Comparison of ENCODE assay signal across 23 cellular contexts in the genomic region with DNA sequence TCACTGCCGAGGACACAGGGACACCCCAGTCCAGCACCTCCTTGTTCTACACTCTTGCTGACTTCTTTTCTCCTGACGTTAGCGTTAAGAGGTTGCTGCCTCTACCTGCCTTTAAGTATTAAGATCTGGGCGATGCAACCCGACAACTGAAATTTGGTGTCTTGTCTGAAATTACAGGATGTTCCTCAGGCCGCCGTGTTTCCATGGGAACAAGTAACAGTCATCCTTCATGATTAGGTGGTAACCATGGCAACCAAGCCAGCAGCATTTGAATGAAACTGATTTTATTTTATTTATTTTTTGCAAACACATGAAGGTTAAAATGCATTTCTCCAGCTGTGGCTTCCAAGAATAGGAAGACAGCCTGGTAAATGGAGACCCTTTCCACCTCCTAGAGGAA. TPM values are rescaled to one million over a fixed set of nuclear protein-coding genes. Genes with fewer than 3 reads are reported as not detected.
DNase-seq lines count a peak whose midpoint lies in the region; ATAC-seq, FAIRE-seq and TF ChIP-seq lines count a peak whose summit lies in the region.
"Had no signal": no experiment of that assay in that cellular context is flagged by ENCODE, and none has a peak within 500 bp of the region (broad histone marks: within the 10 kb centered on the region; RNA-seq: fewer than 3 reads in every experiment).

No MANE protein-coding gene starts in this region.

- H2AK5ac ChIP-seq in mesendoderm (ENCODE audit: low read length) = no peak overlapping the region

- BruUV-seq in HepG2 (replicated peaks; lab: Mats Ljungman, UMichigan) = no TSS peak

- no peak overlapping the region for H4K8ac ChIP-seq in mesendoderm (ENCODE audit: low read depth, low read length)

- H3K4ac ChIP-seq in mesendoderm (ENCODE audit: low read depth, low read length) = no peak overlapping the region

- H3K27me3 ChIP-seq in HepG2 (ENCODE audit: control insufficient read depth in 1 of 2, insufficient read depth in 2 of 2, low read length in 2 of 2) = no peaks in the 10 kb centered on the region
- no peaks in the 10 kb centered on the region for H3K27me3 ChIP-seq in right lobe of liver
- H3K27me3 ChIP-seq in mesendoderm (ENCODE audit: insufficient read depth, low read length, poor library complexity) = no peaks in the 10 kb centered on the region
- H3K27me3 ChIP-seq in tibial artery = no peaks in the 10 kb centered on the region

- H3K36me3 ChIP-seq in HepG2 (replicated peaks in 1 of 2; ENCODE audit: control insufficient read depth in 1 of 2, insufficient read depth in 2 of 2, low read length in 2 of 2) = no peaks in the 10 kb centered on the region
- no peaks in the 10 kb centered on the region for H3K36me3 ChIP-seq in right lobe of liver
- H3K36me3 ChIP-seq in mesendoderm (ENCODE audit: control insufficient read depth, insufficient read depth, low read length) = no peaks in the 10 kb centered on the region
- no peaks in the 10 kb centered on the region for H3K36me3 ChIP-seq in tibial artery

- peaks cover 21% of the 10 kb centered on the region for H3K79me1 ChIP-seq in mesendoderm (ENCODE audit: low read length)

- H3K9me3 ChIP-seq in HepG2 (ENCODE audit: low read length) (no peaks in the 10 kb centered on the region), right lobe of liver (no peaks in the 10 kb centered on the region), tibial artery (no peaks in the 10 kb centered on the region)

- WGBS in HepG2 (ENCODE audit: low lambda C conversion rate) = 94% methylated on average over 7 of the region's 7 CpGs
- WGBS in right lobe of liver (ENCODE audit: insufficient coverage, low coverage, low lambda C conversion rate, missing lambda C conversion rate) = 86% methylated on average over 6 of the region's 7 CpGs
- no CpG with 5 or more reads among the region's 7 CpGs for WGBS in mesendoderm (ENCODE audit: extremely low coverage, insufficient coverage, low lambda C conversion rate)

- FAIRE-seq in HepG2 (lab: Jason Lieb, UNC) = no peak
- FAIRE-seq: keratinocyte, urothelium cell line had no signal

- TF ChIP-seq POLR2A in HepG2 (IDR thresholded peaks at IDR 0.05; ENCODE audit: insufficient read depth in 1 of 2, low read depth in 2 of 2, low read length in 2 of 2) (no peak), right lobe of liver (IDR thresholded peaks at IDR 0.05) (no peak)

- H3K56ac ChIP-seq in mesendoderm (ENCODE audit: low read length) = no peak overlapping the region

- H3K9ac ChIP-seq in HepG2 (ENCODE audit: insufficient read depth, low read depth, low read length) = no peak overlapping the region
- no peak overlapping the region for H3K9ac ChIP-seq in mesendoderm (ENCODE audit: low read length)

- no peak overlapping the region for H2BK5ac ChIP-seq in mesendoderm (ENCODE audit: low read length)

- H3K79me2 ChIP-seq in HepG2 (ENCODE audit: insufficient read depth, low read length) = no peaks in the 10 kb centered on the region
- H3K79me2 ChIP-seq in mesendoderm (ENCODE audit: control insufficient read depth, insufficient read depth, low read length) = peaks cover 9% of the 10 kb centered on the region

- no peak for TF ChIP-seq EP300 in HepG2 (IDR thresholded peaks at IDR 0.05; ENCODE audit: low read depth in 2 of 2, low read length in 2 of 2)
- no peak for TF ChIP-seq EP300 in HepG2 (CRISPR knock-in tag; IDR thresholded peaks at IDR 0.05; ENCODE audit: borderline replicate concordance)

- no peaks in the 10 kb centered on the region for H4K20me1 ChIP-seq in HepG2 (ENCODE audit: insufficient read depth, low read length)

- intact Hi-C loops in HepG2 (cut with micrococcal nuclease; ENCODE audit: unreplicated experiment) (no loop called here), right lobe of liver (cut with DNase I) (no loop called here), tibial artery (cut with DNase I; ENCODE audit: low total_unique reads) (no loop called here)
- intact Hi-C loops in activated naive CD4-positive, alpha-beta T cell treated with anti-CD3 and anti-CD28 coated beads for 36 hours (cut with micrococcal nuclease) = no loop called here

- H3K4me1 Mint-ChIP-seq in activated naive CD4-positive, alpha-beta T cell treated with anti-CD3 and anti-CD28 coated beads for 36 hours (ENCODE audit: low read depth) = no peaks in the 10 kb centered on the region
- H3K4me1 Mint-ChIP-seq: T-cell had no signal

- H3K23ac ChIP-seq in mesendoderm (ENCODE audit: low read length) = no peak overlapping the region

- H3K27me3 Mint-ChIP-seq in activated naive CD4-positive, alpha-beta T cell treated with anti-CD3 and anti-CD28 coated beads for 36 hours (ENCODE audit: low read depth) = peaks cover 9% of the 10 kb centered on the region
- H3K27me3 Mint-ChIP-seq: progenitor cell of endocrine pancreas had no signal

- H3K36me3 Mint-ChIP-seq in activated naive CD4-positive, alpha-beta T cell treated with anti-CD3 and anti-CD28 coated beads for 36 hours (ENCODE audit: low read depth) = no peaks in the 10 kb centered on the region
- H3K36me3 Mint-ChIP-seq: T-cell had no signal

- in situ Hi-C loops in HepG2 (cut with HindIII; ENCODE audit: extremely low pct_ligation_motif_present, low pct_unique_long_range_greater_than_20kb) = no loop called here

- TF ChIP-seq CTCF in HepG2 (CRISPR knock-in tag; IDR thresholded peaks at IDR 0.05) = no peak
- TF ChIP-seq CTCF in right lobe of liver (IDR thresholded peaks at IDR 0.05) = no peak
- no peak for TF ChIP-seq CTCF in cardiac fibroblast (IDR thresholded peaks at IDR 0.05; ENCODE audit: low read depth, low read length)
- no peak for TF ChIP-seq CTCF in tibial artery (IDR thresholded peaks at IDR 0.05)

- H3K4me2 ChIP-seq in HepG2 (ENCODE audit: low read depth, low read length) (no peak overlapping the region), mesendoderm (ENCODE audit: low read length) (no peak overlapping the region)

- no peak overlapping the region for H2AFZ ChIP-seq in HepG2 (ENCODE audit: low read length)

- POLR2A ChIA-PET in HepG2 (lab: Yijun Ruan, JAX) = no interaction called here

- no peak for TF ChIP-seq RAD21 in HepG2 (CRISPR knock-in tag; IDR thresholded peaks at IDR 0.05)

- H3K27ac ChIP-seq in HepG2 (ENCODE audit: extremely low read length, insufficient read depth, low read length) (no peak overlapping the region), right lobe of liver (no peak overlapping the region), mesendoderm (ENCODE audit: low read depth, low read length) (no peak overlapping the region), tibial artery (no peak overlapping the region)
- H3K27ac ChIP-seq: WERI-Rb-1 had no signal

- no peaks in the 10 kb centered on the region for H3K9me3 Mint-ChIP-seq in activated naive CD4-positive, alpha-beta T cell treated with anti-CD3 and anti-CD28 coated beads for 36 hours
- H3K9me3 Mint-ChIP-seq: CD4-positive, alpha-beta T cell; nephron had no signal

- H2BK15ac ChIP-seq in mesendoderm (replicated peaks; ENCODE audit: low read depth) = no peak overlapping the region

- no peak overlapping the region for H4K5ac ChIP-seq in mesendoderm (ENCODE audit: low read length)

- CTCF ChIA-PET in HepG2 (lab: Yijun Ruan, JAX; ENCODE audit: low intra/inter-chr PET ratio, low total read pairs) = no interaction called here
- CTCF ChIA-PET in activated naive CD4-positive, alpha-beta T cell treated with anti-CD3 and anti-CD28 coated beads for 36 hours (lab: Charles Lee) = no interaction called here

- no peak overlapping the region for H3K4me3 ChIP-seq in HepG2 (replicated peaks in 1 of 3; ENCODE audit: insufficient read depth in 1 of 3, low read depth in 2 of 3, low read length in 3 of 3)
- no peak overlapping the region for H3K4me3 ChIP-seq in right lobe of liver
- no peak overlapping the region for H3K4me3 ChIP-seq in cardiac fibroblast (replicated peaks in 1 of 2; ENCODE audit: low read depth in 2 of 2, low read length in 2 of 2)
- H3K4me3 ChIP-seq in mesendoderm (ENCODE audit: low read length) = no peak overlapping the region
- no peak overlapping the region for H3K4me3 ChIP-seq in tibial artery

- H3K4me1 ChIP-seq in HepG2 (ENCODE audit: insufficient read depth, low read length) = peaks cover 19% of the 10 kb centered on the region
- H3K4me1 ChIP-seq in right lobe of liver = peaks cover 0 to 12% (median 0%) of the 10 kb centered on the region in 4 donors
- H3K4me1 ChIP-seq in mesendoderm (ENCODE audit: control insufficient read depth, low read depth, low read length) = peaks cover 16% of the 10 kb centered on the region
- peaks cover 0 to 29% (median 0%) of the 10 kb centered on the region in 4 donors for H3K4me1 ChIP-seq in tibial artery

- DNase-seq in HepG2 (ENCODE audit: low spot score) = no peak
- DNase-seq in right lobe of liver = no peak
- DNase-seq in cardiac fibroblast (ENCODE audit: low read depth in 2 of 2) = peak; percentile 43 to 47
- peak; percentile 82 for DNase-seq in mesendoderm
- no peak for DNase-seq in activated CD8-positive, alpha-beta memory T cell treated with anti-CD3 and anti-CD28 coated beads for 24 hours
- DNase-seq in NCI-H446 treated with DMSO at 0.1 percent for 48 hours (lab: John Stamatoyannopoulos, UW) = no peak
- no peak for DNase-seq in activated naive CD4-positive, alpha-beta T cell treated with anti-CD3 and anti-CD28 coated beads for 36 hours
- no peak for DNase-seq in tibial artery
- DNase-seq: activated CD4-positive, alpha-beta T cell treated with anti-CD3 and anti-CD28 coated beads, Interleukin-2, amount 50 U/mL, for 4 hours; CD4-positive, alpha-beta T cell; Kasumi-1; NCI-H1092 treated with DMSO at 0.1 percent for 48 hours; NCI-H2081 treated with DMSO at 0.1 percent for 48 hours; NCI-H69; OCI-M1; SIG-M5; stimulated activated CD4-positive, alpha-beta T cell treated with anti-CD3 and anti-CD28 coated beads, Interleukin-4, amount 100 ng/mL, for 4 hours; T-cell; WERI-Rb-1 had no signal

- no peak overlapping the region for H3K27ac Mint-ChIP-seq in activated naive CD4-positive, alpha-beta T cell treated with anti-CD3 and anti-CD28 coated beads for 36 hours
- H3K27ac Mint-ChIP-seq: CD4-positive, alpha-beta T cell; progenitor cell of endocrine pancreas; T-cell had no signal

- no peak overlapping the region for H2BK120ac ChIP-seq in mesendoderm (ENCODE audit: low read depth, low read length)

- ATAC-seq in HepG2 (no peak), right lobe of liver (no peak)
- ATAC-seq: T-cell had no signal

- no peak overlapping the region for H3K18ac ChIP-seq in mesendoderm (ENCODE audit: low read length)

- no peak overlapping the region for H3K4me3 Mint-ChIP-seq in activated naive CD4-positive, alpha-beta T cell treated with anti-CD3 and anti-CD28 coated beads for 36 hours
- H3K4me3 Mint-ChIP-seq: CD4-positive, alpha-beta T cell; nephron; T-cell had no signal

RNA-seq across cellular contexts. Expression of a gene that starts 20.8 kb away (rescaled TPM):
- total RNA-seq in HepG2 (2016; rRNA removed; fragmentation: Illumina TruSeq; extraction: Trizol) = 25.3 and 32.1 TPM in 2 replicates
- 2.8 and 5.2 TPM in 2 replicates for total RNA-seq in HepG2 (2016; cell fraction: cytosol; rRNA removed; fragmentation: Illumina TruSeq; extraction: Trizol; ENCODE audit: low read depth)
- 24.3 and 28.3 TPM in 2 replicates for total RNA-seq in HepG2 (2016; cell fraction: insoluble cytoplasmic fraction; rRNA removed; fragmentation: Illumina TruSeq; extraction: Trizol)
- total RNA-seq in HepG2 (2016; cell fraction: membrane; rRNA removed; fragmentation: Illumina TruSeq; extraction: Trizol) = 10.8 and 12.3 TPM in 2 replicates
- total RNA-seq in HepG2 (2016; cell fraction: nucleus; rRNA removed; fragmentation: Illumina TruSeq; extraction: Trizol) = 23.5 and 29.5 TPM in 2 replicates
- 37.9 and 39.9 TPM in 2 replicates for polyA plus RNA-seq in HepG2 (2011; rRNA removed)
- 20.8 and 29.3 TPM in 2 replicates for polyA plus RNA-seq in HepG2 (2011; cell fraction: cytosol; rRNA removed)
- polyA plus RNA-seq in HepG2 (2011; cell fraction: nucleus; rRNA removed) = 42.4 and 54.9 TPM in 2 replicates
- 14.7 and 24.6 TPM in 2 replicates for polyA plus RNA-seq in HepG2 (2012)
- polyA plus RNA-seq in HepG2 (2016; cell fraction: cytosol; fragmentation: Illumina TruSeq; extraction: Trizol; ENCODE audit: low read depth) = 1.9 and 2.6 TPM in 2 replicates
- polyA plus RNA-seq in HepG2 (2016; cell fraction: insoluble cytoplasmic fraction; fragmentation: Illumina TruSeq; extraction: Trizol; ENCODE audit: low read depth) = 24.2 and 33.5 TPM in 2 replicates
- polyA plus RNA-seq in HepG2 (2016; cell fraction: membrane; fragmentation: Illumina TruSeq; extraction: Trizol; ENCODE audit: low read depth) = 5.5 and 5.8 TPM in 2 replicates
- polyA plus RNA-seq in HepG2 (2016; cell fraction: nucleus; fragmentation: Illumina TruSeq; extraction: Trizol; ENCODE audit: insufficient read depth, low read depth) = 42.8 and 47.1 TPM in 2 replicates
- 48.1 and 97.1 TPM in 2 replicates for polyA minus RNA-seq in HepG2 (2011; rRNA and poly(A)+ RNA removed; ENCODE audit: low replicate concordance)
- 26.5 and 29.0 TPM in 2 replicates for polyA minus RNA-seq in HepG2 (2011; cell fraction: cytosol; rRNA and poly(A)+ RNA removed)
- polyA minus RNA-seq in HepG2 (2011; cell fraction: nucleus; rRNA and poly(A)+ RNA removed) = 34.6 and 46.1 TPM in 2 replicates
- total RNA-seq in right lobe of liver = 10 to 100 TPM; 15.1 to 21.6 (median 19.0) TPM
- 21.8 TPM for polyA plus RNA-seq in mesendoderm (2013, experiment 1 of 2)
- 21.4 TPM for polyA plus RNA-seq in mesendoderm (2013, experiment 2 of 2)
- under 1 TPM in 1 of 2 experiments, not detected in 1; 0.35 TPM for total RNA-seq in activated naive CD4-positive, alpha-beta T cell treated with anti-CD3 and anti-CD28 coated beads for 36 hours

Comparison
In these comparisons a context has a peak if more than half of its experiments do, and no peak if none do; other contexts are left out.
1. DNase-seq: peak in cardiac fibroblast (2 of 2) and mesendoderm (single experiment); none in HepG2 (single experiment), right lobe of liver (0 of 3), activated CD8-positive, alpha-beta memory T cell treated with anti-CD3 and anti-CD28 coated beads for 24 hours (single experiment), NCI-H446 treated with DMSO at 0.1 percent for 48 hours (single experiment), activated naive CD4-positive, alpha-beta T cell treated with anti-CD3 and anti-CD28 coated beads for 36 hours (single experiment) and tibial artery (0 of 2).